Comparison of ENCODE assay signal across 9 cellular contexts in the genomic region with DNA sequence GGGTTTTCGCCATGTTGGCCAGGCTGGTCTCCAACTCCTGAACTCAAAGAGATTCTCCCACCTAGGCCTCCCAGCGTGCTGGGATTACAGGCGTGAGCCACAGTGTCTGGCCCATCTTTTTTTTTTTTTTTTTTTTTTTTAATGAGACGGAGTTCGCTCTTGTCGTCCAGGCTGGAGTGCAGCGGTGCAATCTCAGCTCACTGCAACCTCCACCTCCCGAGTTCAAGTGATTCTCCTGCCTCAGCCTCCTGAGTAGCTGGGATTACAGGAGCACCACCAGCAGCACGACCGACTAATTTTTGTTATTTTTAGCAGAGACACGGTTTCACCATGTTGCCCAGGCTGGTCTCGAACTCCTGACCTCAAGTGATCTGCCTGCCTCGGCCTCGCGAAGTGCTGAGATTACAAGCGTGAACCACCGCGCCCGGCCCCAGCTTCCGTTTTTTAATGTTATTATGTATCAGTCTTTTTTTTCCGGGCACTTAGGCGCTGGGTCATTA. TPM values are rescaled to one million over a fixed set of nuclear protein-coding genes. Genes with fewer than 3 reads are reported as not detected.
DNase-seq lines count a peak whose midpoint lies in the region; TF ChIP-seq lines count a peak whose summit lies in the region.
"Not testable (repeated sequence)": the region's sequence is repeated elsewhere in the genome, so short reads cannot be mapped to it uniquely, and the experiment has no call there.
"Had no signal": no experiment of that assay in that cellular context is flagged by ENCODE, and none has a peak within 500 bp of the region (broad histone marks: within the 10 kb centered on the region; RNA-seq: fewer than 3 reads in every experiment).

No MANE protein-coding gene starts in this region.

- intact Hi-C loops in PC-9 (cut with micrococcal nuclease; ENCODE audit: unreplicated experiment): loop anchor here (2.0 kb wide), 1 partner anchor 22 kb away; a partner anchor contains a TSS
- intact Hi-C loops in activated T-helper 1 cell treated with anti-CD3 and anti-CD28 coated beads, Interleukin-12 subunit alpha, Interleukin-12 subunit beta, Interleukin-2, Interleukin-4 antibody, amounts not matched to agents 30 ng/mL and 10 ng/mL and 1 ng/mL, durations not matched to agents 14 hours and 24 hours and 36 hours (cut with micrococcal nuclease): loop anchor here (1.0 to 10.0 kb wide), 10 partner anchors 12 to 854 kb away; a partner anchor contains a TSS
- intact Hi-C loops in colonic mucosa (cut with DNase I); left ventricle myocardium inferior (cut with micrococcal nuclease): not testable (repeated sequence)

- peak overlapping the region; percentile 85 for H3K4me3 Mint-ChIP-seq in activated T-helper 1 cell treated with anti-CD3 and anti-CD28 coated beads, Interleukin-12 subunit alpha, Interleukin-12 subunit beta, Interleukin-2, Interleukin-4 antibody, amounts not matched to agents 30 ng/mL and 10 ng/mL and 1 ng/mL, durations not matched to agents 14 hours and 24 hours and 36 hours

- H3K9ac ChIP-seq in colonic mucosa (ENCODE audit: low read depth in 2 of 2, low read length in 2 of 2): peak overlapping the region; percentile 34 to 72
- not testable (repeated sequence) for H3K9ac ChIP-seq in muscle layer of colon (ENCODE audit: low read length)

- H3K4me3 ChIP-seq in H7 (ENCODE audit: insufficient read depth, low read depth, low read length) (peak overlapping the region; percentile 58), PC-9 (peak overlapping the region; percentile 60), colonic mucosa (peak overlapping the region; percentile 60), left ventricle myocardium inferior (peak overlapping the region; percentile 79), muscle layer of colon (ENCODE audit: low read depth in 1 of 2, low read length in 2 of 2) (peak overlapping the region; percentile 45 to 56), skin epidermis (peak overlapping the region; percentile 39 to 62 (median 55))

- peak overlapping the region; percentile 87 for H3K27ac ChIP-seq in 22Rv1
- peak overlapping the region; percentile 51 for H3K27ac ChIP-seq in PC-9
- H3K27ac ChIP-seq in colonic mucosa: peak overlapping the region; percentile 90
- peak overlapping the region; percentile 99 for H3K27ac ChIP-seq in left ventricle myocardium inferior (replicated peaks)
- H3K27ac ChIP-seq in muscle layer of colon (ENCODE audit: low read depth, low read length): peak overlapping the region; percentile 73
- peak overlapping the region in 20 of 21 experiments; percentile 66 to 94 (median 84) for H3K27ac ChIP-seq in skin epidermis

- not testable (repeated sequence) for H3K27me3 ChIP-seq in H7 (ENCODE audit: control insufficient read depth, insufficient read depth, low read length); PC-9 (ENCODE audit: insufficient read depth, low read depth); colonic mucosa; muscle layer of colon (ENCODE audit: control insufficient read depth in 1 of 2, insufficient read depth in 2 of 2, low read length in 2 of 2)
- peaks cover 24% of the 10 kb centered on the region for H3K27me3 ChIP-seq in left ventricle myocardium inferior (ENCODE audit: low read depth)

- not testable (repeated sequence) for H3F3A ChIP-seq in PC-9 (ENCODE audit: insufficient read depth, low read depth)

- H3K36me3 Mint-ChIP-seq in activated T-helper 1 cell treated with anti-CD3 and anti-CD28 coated beads, Interleukin-12 subunit alpha, Interleukin-12 subunit beta, Interleukin-2, Interleukin-4 antibody, amounts not matched to agents 30 ng/mL and 10 ng/mL and 1 ng/mL, durations not matched to agents 14 hours and 24 hours and 36 hours (ENCODE audit: low read depth): not testable (repeated sequence)

- H3K9me3 ChIP-seq in PC-9 (ENCODE audit: insufficient read depth, low read depth); colonic mucosa; left ventricle myocardium inferior (replicated peaks); muscle layer of colon (ENCODE audit: low read length): not testable (repeated sequence)

- TF ChIP-seq CTCF in 22Rv1 (IDR thresholded peaks at IDR 0.05); PC-9 (conservative IDR thresholded peaks at IDR 0.05); colonic mucosa (IDR thresholded peaks at IDR 0.05); left ventricle myocardium inferior (IDR thresholded peaks at IDR 0.05; ENCODE audit: borderline replicate concordance): not testable (repeated sequence)

- BruUV-seq in PC-9 (replicated peaks; lab: Mats Ljungman, UMichigan): TSS peak; percentile 60

- H3K9me2 ChIP-seq in PC-9 (ENCODE audit: insufficient read depth): not testable (repeated sequence)

- peak overlapping the region; percentile 90 for H2AFZ ChIP-seq in PC-9

- not testable (repeated sequence) for H3K79me2 ChIP-seq in PC-9 (ENCODE audit: low read depth)

- CTCF ChIA-PET in PC-9 (lab: Charles Lee): interaction anchor here (0.6 to 1.0 kb wide), 4 partner anchors 12 to 559 kb away, joined by 3 to 10 read pairs (median 7); no protein-coding TSS in a partner anchor

- H3K4me1 Mint-ChIP-seq in activated T-helper 1 cell treated with anti-CD3 and anti-CD28 coated beads, Interleukin-12 subunit alpha, Interleukin-12 subunit beta, Interleukin-2, Interleukin-4 antibody, amounts not matched to agents 30 ng/mL and 10 ng/mL and 1 ng/mL, durations not matched to agents 14 hours and 24 hours and 36 hours (ENCODE audit: low read depth): peaks cover 37% of the 10 kb centered on the region

- H3K27ac Mint-ChIP-seq in activated T-helper 1 cell treated with anti-CD3 and anti-CD28 coated beads, Interleukin-12 subunit alpha, Interleukin-12 subunit beta, Interleukin-2, Interleukin-4 antibody, amounts not matched to agents 30 ng/mL and 10 ng/mL and 1 ng/mL, durations not matched to agents 14 hours and 24 hours and 36 hours: peak overlapping the region; percentile 96

- peak overlapping the region; percentile 71 for H3K4me2 ChIP-seq in PC-9

- H3K4me1 ChIP-seq in PC-9 (replicated peaks; ENCODE audit: insufficient read depth): peaks cover 14% of the 10 kb centered on the region; the same call in 1 of the 2 replicates
- not testable (repeated sequence) for H3K4me1 ChIP-seq in colonic mucosa; left ventricle myocardium inferior; muscle layer of colon (ENCODE audit: insufficient read depth, low read length)

- not testable (repeated sequence) for H3K36me3 ChIP-seq in H7 (replicated peaks; ENCODE audit: control insufficient read depth, insufficient read depth, low read length); PC-9 (ENCODE audit: low read depth); colonic mucosa; left ventricle myocardium inferior; muscle layer of colon (ENCODE audit: insufficient read depth, low read length)

- POLR2A ChIA-PET in PC-9 (lab: Charles Lee; ENCODE audit: unreplicated experiment): interaction anchor here (0.6 kb wide), 1 partner anchor 135 kb away, joined by 3 read pairs; no protein-coding TSS in a partner anchor

- H3K9me3 Mint-ChIP-seq in activated T-helper 1 cell treated with anti-CD3 and anti-CD28 coated beads, Interleukin-12 subunit alpha, Interleukin-12 subunit beta, Interleukin-2, Interleukin-4 antibody, amounts not matched to agents 30 ng/mL and 10 ng/mL and 1 ng/mL, durations not matched to agents 14 hours and 24 hours and 36 hours: not testable (repeated sequence)

- H4K20me1 ChIP-seq in PC-9 (ENCODE audit: insufficient read depth): not testable (repeated sequence)

- not testable (repeated sequence) for DNase-seq in H7; PC-9; activated T-helper 1 cell treated with anti-CD3 and anti-CD28 coated beads, Interleukin-12 subunit alpha, Interleukin-12 subunit beta, Interleukin-2, Interleukin-4 antibody, amounts not matched to agents 30 ng/mL and 10 ng/mL and 1 ng/mL, durations not matched to agents 14 hours and 24 hours and 36 hours (ENCODE audit: low spot score); colonic mucosa; left ventricle myocardium inferior

- H3K27me3 Mint-ChIP-seq in activated T-helper 1 cell treated with anti-CD3 and anti-CD28 coated beads, Interleukin-12 subunit alpha, Interleukin-12 subunit beta, Interleukin-2, Interleukin-4 antibody, amounts not matched to agents 30 ng/mL and 10 ng/mL and 1 ng/mL, durations not matched to agents 14 hours and 24 hours and 36 hours (ENCODE audit: insufficient read depth): not testable (repeated sequence)

RNA-seq across cellular contexts. Expression of a gene that starts 17.3 kb away (rescaled TPM):
- 0.52 and 0.94 TPM in 2 replicates for total RNA-seq in H7 (2014; rRNA removed; shearing (Covaris generic))
- total RNA-seq in PC-9 (2021): 0.17 TPM in 1 of 2 replicates, not detected in the other
- total RNA-seq in activated T-helper 1 cell treated with anti-CD3 and anti-CD28 coated beads, Interleukin-12 subunit alpha, Interleukin-12 subunit beta, Interleukin-2, Interleukin-4 antibody, amounts not matched to agents 30 ng/mL and 10 ng/mL and 1 ng/mL, durations not matched to agents 14 hours and 24 hours and 36 hours: 0.10 TPM in 2 replicates
- under 1 TPM in 1 of 2 donors, not detected in 1; 0.21 TPM for total RNA-seq in colonic mucosa
- not detected for total RNA-seq in left ventricle myocardium inferior
- total RNA-seq: left lobe of liver had no signal

RNA-seq across cellular contexts. Expression of a gene that starts 22.8 kb away (rescaled TPM):
- 13.0 and 14.3 TPM in 2 replicates for total RNA-seq in H7 (2014; rRNA removed; shearing (Covaris generic))
- total RNA-seq in PC-9 (2021): 21.6 and 22.1 TPM in 2 replicates
- total RNA-seq in activated T-helper 1 cell treated with anti-CD3 and anti-CD28 coated beads, Interleukin-12 subunit alpha, Interleukin-12 subunit beta, Interleukin-2, Interleukin-4 antibody, amounts not matched to agents 30 ng/mL and 10 ng/mL and 1 ng/mL, durations not matched to agents 14 hours and 24 hours and 36 hours: 12.6 and 15.8 TPM in 2 replicates
- 10 to 100 TPM; 10.8 to 11.4 TPM for total RNA-seq in colonic mucosa
- 5.3 TPM for total RNA-seq in left ventricle myocardium inferior
